In the genomic region with DNA sequence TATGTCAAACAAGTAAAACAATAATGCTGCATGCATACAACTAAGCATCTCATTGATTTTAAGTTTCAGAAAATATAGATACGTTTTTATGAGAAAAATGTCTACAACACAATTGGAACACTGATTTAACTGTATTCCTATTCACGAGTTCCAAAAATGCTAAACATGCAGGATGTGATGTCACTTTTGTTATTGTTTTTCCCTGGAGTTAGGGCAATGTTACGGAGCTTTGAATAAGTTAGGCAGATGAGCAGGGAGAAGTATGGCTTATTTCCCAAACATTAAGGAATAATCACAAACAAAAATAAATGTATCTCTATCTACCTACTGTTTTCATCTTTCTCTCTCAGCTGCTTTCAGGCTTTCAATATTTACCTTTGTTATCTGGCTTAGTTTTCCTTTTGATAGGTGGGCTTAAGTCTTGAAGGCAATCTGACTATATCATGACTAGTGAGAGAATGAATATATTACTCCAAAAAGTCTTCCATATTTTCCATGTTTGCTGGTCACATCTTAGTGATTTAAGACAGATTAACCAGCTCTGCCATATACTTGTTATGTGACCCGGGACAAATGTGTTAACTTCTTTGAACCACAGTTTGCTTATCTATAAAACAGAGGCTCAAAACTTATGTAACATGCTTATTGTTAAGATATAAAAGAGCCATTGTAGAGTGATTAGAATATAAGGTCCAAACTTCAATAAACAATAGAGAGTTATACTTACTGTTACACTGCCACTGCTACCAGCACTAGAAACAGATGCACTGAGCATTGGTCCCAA, we compare ENCODE assay signal across 23 cellular contexts.
DNase-seq lines count a peak whose midpoint lies in the region; FAIRE-seq and TF ChIP-seq lines count a peak whose summit lies in the region.
"Had no signal": no experiment of that assay in that cellular context is flagged by ENCODE, and none has a peak within 500 bp of the region (broad histone marks: within the 10 kb centered on the region; RNA-seq: fewer than 3 reads in every experiment).

No MANE protein-coding gene starts in this region.

- FAIRE-seq in frontal cortex (lab: Jason Lieb, UNC) (peak; percentile 58), HTR-8/SVneo (lab: Jason Lieb, UNC) (no peak)
- FAIRE-seq: RCC 7860 had no signal

- no peaks in the 10 kb centered on the region for H3K9me3 ChIP-seq in mammary epithelial cell (replicated peaks; ENCODE audit: insufficient read depth, low read length)

- H3K79me2 ChIP-seq in mammary epithelial cell (ENCODE audit: insufficient read depth, low read length), result no peaks in the 10 kb centered on the region

- no TSS peak for BruUV-seq in mammary epithelial cell (replicated peaks; lab: Mats Ljungman, UMichigan)

- no peak for TF ChIP-seq CTCF in mammary epithelial cell (conservative IDR thresholded peaks at IDR 0.05 in 1 of 2, IDR thresholded peaks at IDR 0.05 in 1 of 2; ENCODE audit: extremely low read depth in 1 of 2, insufficient read depth in 1 of 2, low read depth in 1 of 2, low read length in 2 of 2)

- DNase-seq in astrocyte of the hippocampus (ENCODE audit: low read depth, low spot score) (peak; percentile 27), frontal cortex (ENCODE audit: low spot score in 2 of 2) (no peak), medulla oblongata (ENCODE audit: extremely low spot score) (peak; percentile 65), HTR-8/SVneo (ENCODE audit: insufficient read length, low spot score) (no peak), AG08396 (ENCODE audit: low spot score) (no peak), mammary epithelial cell (no peak)
- no peak for DNase-seq in stimulated activated CD8-positive, alpha-beta memory T cell treated with anti-CD3 and anti-CD28 coated beads, Interleukin-4, amount 100 ng/mL, for 48 hours
- DNase-seq: ACHN, AML-193, COR-L47, DMS 273 treated with DMSO at 0.1 percent for 48 hours, DND-41, H9, NCI-H1417 treated with DMSO at 0.1 percent for 48 hours, NCI-H187 treated with DMSO at 0.1 percent for 48 hours, NCI-H2227 treated with DMSO at 0.1 percent for 48 hours, NCI-H510A treated with DMSO at 0.1 percent for 48 hours, NCI-H774 had no signal

- H4K20me1 ChIP-seq in mammary epithelial cell (ENCODE audit: insufficient read depth, low read length), result no peaks in the 10 kb centered on the region

- dilution Hi-C loops in mammary epithelial cell (cut with HindIII; ENCODE audit: low sequenced_read_pairs), result no loop called here

- WGBS in mammary epithelial cell (ENCODE audit: low coverage, missing lambda C conversion rate), result 29% methylated on average over 4 of the region's 4 CpGs

- CTCF ChIA-PET in mammary epithelial cell (lab: Charles Lee; ENCODE audit: low non-redundant PET), result no interaction called here

- no peaks in the 10 kb centered on the region for H3K27me3 ChIP-seq in mammary epithelial cell (ENCODE audit: insufficient read depth, low read length)

- no peak overlapping the region for H2AFZ ChIP-seq in mammary epithelial cell (ENCODE audit: low read depth, low read length)

- intact Hi-C loops in mammary epithelial cell (cut with micrococcal nuclease), result no loop called here

- H3K4me1 ChIP-seq in mammary epithelial cell (ENCODE audit: insufficient read depth, low read length), result no peaks in the 10 kb centered on the region

- H3K27ac ChIP-seq in temporal lobe (ENCODE audit: low read depth, low read length) (peak overlapping the region; percentile 79), mammary epithelial cell (ENCODE audit: insufficient read depth, low read depth, low read length) (no peak overlapping the region)
- H3K27ac ChIP-seq: C4-2B, KMS-11, SK-N-MC had no signal

- H3K4me2 ChIP-seq in mammary epithelial cell (ENCODE audit: insufficient read depth, low read depth, low read length), result no peak overlapping the region
- H3K4me2 ChIP-seq: KMS-11 had no signal

- H3K4me3 ChIP-seq in mammary epithelial cell (replicated peaks in 1 of 3; ENCODE audit: insufficient read depth in 1 of 3, low read depth in 2 of 3, low read length in 3 of 3), result no peak overlapping the region
- H3K4me3 ChIP-seq: SK-N-MC had no signal

- H3K36me3 ChIP-seq in mammary epithelial cell (ENCODE audit: insufficient read depth, low read length), result no peaks in the 10 kb centered on the region

- in situ Hi-C loops in mammary epithelial cell (cut with MboI; ENCODE audit: low sequenced_read_pairs in 2 of 2), result no loop called here

- no peak overlapping the region for H3K9ac ChIP-seq in mammary epithelial cell (ENCODE audit: insufficient read depth, low read length)
- H3K9ac ChIP-seq: KMS-11 had no signal

Comparison
In these comparisons a context has a peak if more than half of its experiments do, and no peak if none do; other contexts are left out.
1. DNase-seq: peak in astrocyte of the hippocampus (single experiment) and medulla oblongata (single experiment); none in frontal cortex (0 of 2), HTR-8/SVneo (single experiment), stimulated activated CD8-positive, alpha-beta memory T cell treated with anti-CD3 and anti-CD28 coated beads, Interleukin-4, amount 100 ng/mL, for 48 hours (single experiment), AG08396 (single experiment) and mammary epithelial cell (single experiment).